1 cellular context compared by ENCODE assay signal in the genomic region with DNA sequence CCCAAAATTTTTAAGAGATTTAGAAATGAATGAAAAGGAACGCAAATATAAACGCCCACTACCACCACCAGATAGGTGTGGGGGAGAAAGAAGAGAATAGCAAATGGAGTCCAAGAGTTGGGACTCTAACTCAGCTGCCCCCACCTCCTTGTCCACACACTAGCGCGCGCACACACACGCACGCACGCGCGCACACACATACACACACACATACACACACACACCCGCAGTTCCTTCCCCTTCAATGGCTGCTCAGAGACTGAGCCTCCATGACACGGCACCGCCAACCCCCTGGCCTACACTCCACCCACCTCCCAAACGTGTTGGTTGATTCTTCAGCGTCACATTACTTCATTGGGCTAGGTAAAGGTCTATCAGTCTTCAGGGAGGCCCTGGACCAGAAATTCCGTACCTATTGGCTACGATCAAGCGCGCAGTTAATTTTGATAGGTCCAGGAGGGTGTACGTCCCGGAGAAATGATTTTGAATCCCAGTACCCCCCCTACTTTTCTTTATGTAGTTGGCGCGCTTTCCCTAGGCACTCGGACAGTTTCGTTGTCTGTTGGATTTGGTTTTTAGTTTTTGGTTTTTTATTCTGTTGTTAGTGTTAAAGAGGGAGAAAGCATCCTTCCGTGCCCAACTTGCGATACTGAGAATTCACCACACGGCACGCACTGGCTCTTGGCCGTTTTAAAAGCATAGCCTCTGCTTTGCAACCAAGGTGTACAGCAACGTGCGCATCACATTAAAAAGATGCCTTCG.
TF ChIP-seq lines count a peak whose summit lies in the region.

A gene (minus strand): TSS at position 261 of the 762 bp plus-strand sequence. CDS start 326 bp downstream, outside the sequence.

TF ChIP-seq in HepG2, 621 proteins besides CTCF, POLR2A, EP300 and RAD21 (continued from another document and continues in another):
- TF ChIP-seq, protein P1, sequence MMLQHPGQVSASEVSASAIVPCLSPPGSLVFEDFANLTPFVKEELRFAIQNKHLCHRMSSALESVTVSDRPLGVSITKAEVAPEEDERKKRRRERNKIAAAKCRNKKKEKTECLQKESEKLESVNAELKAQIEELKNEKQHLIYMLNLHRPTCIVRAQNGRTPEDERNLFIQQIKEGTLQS (CRISPR knock-in tag; IDR thresholded peaks at IDR 0.05), result no peak
- peak; percentile 40; the same call in 1 of the 2 replicates for TF ChIP-seq SOX13 (IDR thresholded peaks at IDR 0.05)
- TF ChIP-seq SOX13 (CRISPR knock-in tag; conservative IDR thresholded peaks at IDR 0.05 in 1 of 2, IDR thresholded peaks at IDR 0.05 in 1 of 2), result peak in 1 of 2 experiments; percentile 36; a peak in 1 of 4 replicates
- TF ChIP-seq ELF4 (CRISPR knock-in tag; IDR thresholded peaks at IDR 0.05; ENCODE audit: borderline replicate concordance), result no peak
- no peak for TF ChIP-seq SP140L (CRISPR knock-in tag; IDR thresholded peaks at IDR 0.05; ENCODE audit: borderline replicate concordance)
- TF ChIP-seq ZNF569 (CRISPR knock-in tag; IDR thresholded peaks at IDR 0.05; ENCODE audit: borderline replicate concordance), result no peak
- TF ChIP-seq, protein P2, sequence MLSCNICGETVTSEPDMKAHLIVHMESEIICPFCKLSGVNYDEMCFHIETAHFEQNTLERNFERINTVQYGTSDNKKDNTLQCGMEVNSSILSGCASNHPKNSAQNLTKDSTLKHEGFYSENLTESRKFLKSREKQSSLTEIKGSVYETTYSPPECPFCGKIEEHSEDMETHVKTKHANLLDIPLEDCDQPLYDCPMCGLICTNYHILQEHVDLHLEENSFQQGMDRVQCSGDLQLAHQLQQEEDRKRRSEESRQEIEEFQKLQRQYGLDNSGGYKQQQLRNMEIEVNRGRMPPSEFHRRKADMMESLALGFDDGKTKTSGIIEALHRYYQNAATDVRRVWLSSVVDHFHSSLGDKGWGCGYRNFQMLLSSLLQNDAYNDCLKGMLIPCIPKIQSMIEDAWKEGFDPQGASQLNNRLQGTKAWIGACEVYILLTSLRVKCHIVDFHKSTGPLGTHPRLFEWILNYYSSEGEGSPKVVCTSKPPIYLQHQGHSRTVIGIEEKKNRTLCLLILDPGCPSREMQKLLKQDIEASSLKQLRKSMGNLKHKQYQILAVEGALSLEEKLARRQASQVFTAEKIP (CRISPR knock-in tag; IDR thresholded peaks at IDR 0.05; ENCODE audit: borderline replicate concordance), result no peak
- no peak for TF ChIP-seq AKAP8 (CRISPR knock-in tag; IDR thresholded peaks at IDR 0.05)
- no peak for TF ChIP-seq HMG20B (CRISPR knock-in tag; conservative IDR thresholded peaks at IDR 0.05)
- no peak for TF ChIP-seq PHF5A (CRISPR knock-in tag; IDR thresholded peaks at IDR 0.05; ENCODE audit: low read depth, unreplicated experiment)
- 0 out of 2 replicates have a peak, but pooled peaks have one; percentile 32 for TF ChIP-seq MAZ (IDR thresholded peaks at IDR 0.05; ENCODE audit: borderline replicate concordance, low read depth, low read length)
- peak; percentile 81; the same call in 1 of the 2 replicates for TF ChIP-seq MAZ (CRISPR knock-in tag; IDR thresholded peaks at IDR 0.05; ENCODE audit: low read depth)
- TF ChIP-seq NR2F1 (CRISPR knock-in tag; IDR thresholded peaks at IDR 0.05), result no peak
- 0 out of 2 replicates have a peak, but pooled peaks have one; percentile 21 for TF ChIP-seq MTA1 (CRISPR knock-in tag; IDR thresholded peaks at IDR 0.05; ENCODE audit: borderline replicate concordance)
- 0 out of 2 replicates have a peak, but pooled peaks have one; percentile 33 for TF ChIP-seq ZNF766 (CRISPR knock-in tag; IDR thresholded peaks at IDR 0.05; ENCODE audit: borderline replicate concordance)
- TF ChIP-seq, protein P3, sequence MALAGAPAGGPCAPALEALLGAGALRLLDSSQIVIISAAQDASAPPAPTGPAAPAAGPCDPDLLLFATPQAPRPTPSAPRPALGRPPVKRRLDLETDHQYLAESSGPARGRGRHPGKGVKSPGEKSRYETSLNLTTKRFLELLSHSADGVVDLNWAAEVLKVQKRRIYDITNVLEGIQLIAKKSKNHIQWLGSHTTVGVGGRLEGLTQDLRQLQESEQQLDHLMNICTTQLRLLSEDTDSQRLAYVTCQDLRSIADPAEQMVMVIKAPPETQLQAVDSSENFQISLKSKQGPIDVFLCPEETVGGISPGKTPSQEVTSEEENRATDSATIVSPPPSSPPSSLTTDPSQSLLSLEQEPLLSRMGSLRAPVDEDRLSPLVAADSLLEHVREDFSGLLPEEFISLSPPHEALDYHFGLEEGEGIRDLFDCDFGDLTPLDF (CRISPR knock-in tag; IDR thresholded peaks at IDR 0.05), result peak; percentile 97
- TF ChIP-seq TMF1 (CRISPR knock-in tag; IDR thresholded peaks at IDR 0.05; ENCODE audit: low read depth), result peak; percentile 30; the same call in 1 of the 2 replicates
- TF ChIP-seq, protein P4, sequence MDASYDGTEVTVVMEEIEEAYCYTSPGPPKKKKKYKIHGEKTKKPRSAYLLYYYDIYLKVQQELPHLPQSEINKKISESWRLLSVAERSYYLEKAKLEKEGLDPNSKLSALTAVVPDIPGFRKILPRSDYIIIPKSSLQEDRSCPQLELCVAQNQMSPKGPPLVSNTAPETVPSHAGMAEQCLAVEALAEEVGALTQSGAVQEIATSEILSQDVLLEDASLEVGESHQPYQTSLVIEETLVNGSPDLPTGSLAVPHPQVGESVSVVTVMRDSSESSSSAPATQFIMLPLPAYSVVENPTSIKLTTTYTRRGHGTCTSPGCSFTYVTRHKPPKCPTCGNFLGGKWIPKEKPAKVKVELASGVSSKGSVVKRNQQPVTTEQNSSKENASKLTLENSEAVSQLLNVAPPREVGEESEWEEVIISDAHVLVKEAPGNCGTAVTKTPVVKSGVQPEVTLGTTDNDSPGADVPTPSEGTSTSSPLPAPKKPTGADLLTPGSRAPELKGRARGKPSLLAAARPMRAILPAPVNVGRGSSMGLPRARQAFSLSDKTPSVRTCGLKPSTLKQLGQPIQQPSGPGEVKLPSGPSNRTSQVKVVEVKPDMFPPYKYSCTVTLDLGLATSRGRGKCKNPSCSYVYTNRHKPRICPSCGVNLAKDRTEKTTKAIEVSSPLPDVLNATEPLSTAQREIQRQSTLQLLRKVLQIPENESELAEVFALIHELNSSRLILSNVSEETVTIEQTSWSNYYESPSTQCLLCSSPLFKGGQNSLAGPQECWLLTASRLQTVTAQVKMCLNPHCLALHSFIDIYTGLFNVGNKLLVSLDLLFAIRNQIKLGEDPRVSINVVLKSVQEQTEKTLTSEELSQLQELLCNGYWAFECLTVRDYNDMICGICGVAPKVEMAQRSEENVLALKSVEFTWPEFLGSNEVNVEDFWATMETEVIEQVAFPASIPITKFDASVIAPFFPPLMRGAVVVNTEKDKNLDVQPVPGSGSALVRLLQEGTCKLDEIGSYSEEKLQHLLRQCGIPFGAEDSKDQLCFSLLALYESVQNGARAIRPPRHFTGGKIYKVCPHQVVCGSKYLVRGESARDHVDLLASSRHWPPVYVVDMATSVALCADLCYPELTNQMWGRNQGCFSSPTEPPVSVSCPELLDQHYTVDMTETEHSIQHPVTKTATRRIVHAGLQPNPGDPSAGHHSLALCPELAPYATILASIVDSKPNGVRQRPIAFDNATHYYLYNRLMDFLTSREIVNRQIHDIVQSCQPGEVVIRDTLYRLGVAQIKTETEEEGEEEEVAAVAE (CRISPR knock-in tag; IDR thresholded peaks at IDR 0.05; ENCODE audit: borderline replicate concordance), result peak; percentile 64; the same call in 1 of the 2 replicates
- no peak for TF ChIP-seq ZNF652 (CRISPR knock-in tag; IDR thresholded peaks at IDR 0.05; ENCODE audit: borderline replicate concordance, low read depth)
- TF ChIP-seq CBX5 (CRISPR knock-in tag; IDR thresholded peaks at IDR 0.05; ENCODE audit: borderline replicate concordance), result peak; percentile 54; the same call in 1 of the 2 replicates
- TF ChIP-seq KLF16 (CRISPR knock-in tag; IDR thresholded peaks at IDR 0.05), result peak in 1 of 2 experiments; percentile 86; a peak in 2 of 4 replicates
- TF ChIP-seq ZNF10 (CRISPR knock-in tag; IDR thresholded peaks at IDR 0.05; ENCODE audit: borderline replicate concordance, low read depth), result no peak
- TF ChIP-seq AGO1 (IDR thresholded peaks at IDR 0.05; ENCODE audit: low read depth, low read length, poor library complexity, severe bottlenecking), result no peak
- 0 out of 2 replicates have a peak, but pooled peaks have one; percentile 59 for TF ChIP-seq ZNF563 (CRISPR knock-in tag; IDR thresholded peaks at IDR 0.05)
- TF ChIP-seq ZBTB1 (CRISPR knock-in tag; IDR thresholded peaks at IDR 0.05; ENCODE audit: borderline replicate concordance), result no peak
- TF ChIP-seq ZMAT3 (CRISPR knock-in tag; conservative IDR thresholded peaks at IDR 0.05), result 0 out of 2 replicates have a peak, but pooled peaks have one; percentile 65
- TF ChIP-seq ARHGAP35 (CRISPR knock-in tag; IDR thresholded peaks at IDR 0.05; ENCODE audit: borderline replicate concordance), result no peak
- TF ChIP-seq ZKSCAN5 (CRISPR knock-in tag; IDR thresholded peaks at IDR 0.05), result no peak
- TF ChIP-seq, protein P5, sequence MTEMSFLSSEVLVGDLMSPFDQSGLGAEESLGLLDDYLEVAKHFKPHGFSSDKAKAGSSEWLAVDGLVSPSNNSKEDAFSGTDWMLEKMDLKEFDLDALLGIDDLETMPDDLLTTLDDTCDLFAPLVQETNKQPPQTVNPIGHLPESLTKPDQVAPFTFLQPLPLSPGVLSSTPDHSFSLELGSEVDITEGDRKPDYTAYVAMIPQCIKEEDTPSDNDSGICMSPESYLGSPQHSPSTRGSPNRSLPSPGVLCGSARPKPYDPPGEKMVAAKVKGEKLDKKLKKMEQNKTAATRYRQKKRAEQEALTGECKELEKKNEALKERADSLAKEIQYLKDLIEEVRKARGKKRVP (CRISPR knock-in tag; IDR thresholded peaks at IDR 0.05), result peak in 1 of 2 experiments; percentile 79; a peak in 2 of 4 replicates
- TF ChIP-seq TBP (CRISPR knock-in tag; IDR thresholded peaks at IDR 0.05), result no peak
- TF ChIP-seq PCBP1 (IDR thresholded peaks at IDR 0.05; ENCODE audit: borderline replicate concordance, low read depth, low read length), result no peak
- TF ChIP-seq HMG20A (CRISPR knock-in tag; IDR thresholded peaks at IDR 0.05; ENCODE audit: borderline replicate concordance), result peak; percentile 36; the same call in 1 of the 2 replicates
- no peak for TF ChIP-seq RFX1 (IDR thresholded peaks at IDR 0.05)
- TF ChIP-seq ZNF44 (CRISPR knock-in tag; IDR thresholded peaks at IDR 0.05), result no peak
- TF ChIP-seq, protein P6, sequence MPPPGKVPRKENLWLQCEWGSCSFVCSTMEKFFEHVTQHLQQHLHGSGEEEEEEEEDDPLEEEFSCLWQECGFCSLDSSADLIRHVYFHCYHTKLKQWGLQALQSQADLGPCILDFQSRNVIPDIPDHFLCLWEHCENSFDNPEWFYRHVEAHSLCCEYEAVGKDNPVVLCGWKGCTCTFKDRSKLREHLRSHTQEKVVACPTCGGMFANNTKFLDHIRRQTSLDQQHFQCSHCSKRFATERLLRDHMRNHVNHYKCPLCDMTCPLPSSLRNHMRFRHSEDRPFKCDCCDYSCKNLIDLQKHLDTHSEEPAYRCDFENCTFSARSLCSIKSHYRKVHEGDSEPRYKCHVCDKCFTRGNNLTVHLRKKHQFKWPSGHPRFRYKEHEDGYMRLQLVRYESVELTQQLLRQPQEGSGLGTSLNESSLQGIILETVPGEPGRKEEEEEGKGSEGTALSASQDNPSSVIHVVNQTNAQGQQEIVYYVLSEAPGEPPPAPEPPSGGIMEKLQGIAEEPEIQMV (CRISPR knock-in tag; IDR thresholded peaks at IDR 0.05; ENCODE audit: low read depth), result peak; percentile 76
- TF ChIP-seq, protein P7, sequence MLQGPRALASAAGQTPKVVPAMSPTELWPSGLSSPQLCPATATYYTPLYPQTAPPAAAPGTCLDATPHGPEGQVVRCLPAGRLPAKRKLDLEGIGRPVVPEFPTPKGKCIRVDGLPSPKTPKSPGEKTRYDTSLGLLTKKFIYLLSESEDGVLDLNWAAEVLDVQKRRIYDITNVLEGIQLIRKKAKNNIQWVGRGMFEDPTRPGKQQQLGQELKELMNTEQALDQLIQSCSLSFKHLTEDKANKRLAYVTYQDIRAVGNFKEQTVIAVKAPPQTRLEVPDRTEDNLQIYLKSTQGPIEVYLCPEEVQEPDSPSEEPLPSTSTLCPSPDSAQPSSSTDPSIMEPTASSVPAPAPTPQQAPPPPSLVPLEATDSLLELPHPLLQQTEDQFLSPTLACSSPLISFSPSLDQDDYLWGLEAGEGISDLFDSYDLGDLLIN (CRISPR knock-in tag; IDR thresholded peaks at IDR 0.05; ENCODE audit: borderline replicate concordance), result no peak
- TF ChIP-seq, protein P8, sequence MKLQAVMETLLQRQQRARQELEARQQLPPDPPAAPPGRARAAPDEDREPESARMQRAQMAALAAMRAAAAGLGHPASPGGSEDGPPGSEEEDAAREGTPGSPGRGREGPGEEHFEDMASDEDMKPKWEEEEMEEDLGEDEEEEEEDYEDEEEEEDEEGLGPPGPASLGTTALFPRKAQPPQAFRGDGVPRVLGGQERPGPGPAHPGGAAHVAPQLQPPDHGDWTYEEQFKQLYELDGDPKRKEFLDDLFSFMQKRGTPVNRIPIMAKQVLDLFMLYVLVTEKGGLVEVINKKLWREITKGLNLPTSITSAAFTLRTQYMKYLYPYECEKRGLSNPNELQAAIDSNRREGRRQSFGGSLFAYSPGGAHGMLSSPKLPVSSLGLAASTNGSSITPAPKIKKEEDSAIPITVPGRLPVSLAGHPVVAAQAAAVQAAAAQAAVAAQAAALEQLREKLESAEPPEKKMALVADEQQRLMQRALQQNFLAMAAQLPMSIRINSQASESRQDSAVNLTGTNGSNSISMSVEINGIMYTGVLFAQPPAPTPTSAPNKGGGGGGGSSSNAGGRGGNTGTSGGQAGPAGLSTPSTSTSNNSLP (IDR thresholded peaks at IDR 0.05; ENCODE audit: low read depth, low read length), result peak; percentile 60
- no peak for TF ChIP-seq ZNF496 (CRISPR knock-in tag; IDR thresholded peaks at IDR 0.05; ENCODE audit: insufficient replicate concordance)
- no peak for TF ChIP-seq ZNF7 (CRISPR knock-in tag; IDR thresholded peaks at IDR 0.05)
- TF ChIP-seq KDM6A (CRISPR knock-in tag; IDR thresholded peaks at IDR 0.05; ENCODE audit: low read depth), result no peak
- no peak for TF ChIP-seq ADNP (CRISPR knock-in tag; IDR thresholded peaks at IDR 0.05)
- TF ChIP-seq, protein P9, sequence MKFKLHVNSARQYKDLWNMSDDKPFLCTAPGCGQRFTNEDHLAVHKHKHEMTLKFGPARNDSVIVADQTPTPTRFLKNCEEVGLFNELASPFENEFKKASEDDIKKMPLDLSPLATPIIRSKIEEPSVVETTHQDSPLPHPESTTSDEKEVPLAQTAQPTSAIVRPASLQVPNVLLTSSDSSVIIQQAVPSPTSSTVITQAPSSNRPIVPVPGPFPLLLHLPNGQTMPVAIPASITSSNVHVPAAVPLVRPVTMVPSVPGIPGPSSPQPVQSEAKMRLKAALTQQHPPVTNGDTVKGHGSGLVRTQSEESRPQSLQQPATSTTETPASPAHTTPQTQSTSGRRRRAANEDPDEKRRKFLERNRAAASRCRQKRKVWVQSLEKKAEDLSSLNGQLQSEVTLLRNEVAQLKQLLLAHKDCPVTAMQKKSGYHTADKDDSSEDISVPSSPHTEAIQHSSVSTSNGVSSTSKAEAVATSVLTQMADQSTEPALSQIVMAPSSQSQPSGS (CRISPR knock-in tag; IDR thresholded peaks at IDR 0.05), result peak; percentile 48; the same call in 1 of the 2 replicates
- TF ChIP-seq, protein P10, sequence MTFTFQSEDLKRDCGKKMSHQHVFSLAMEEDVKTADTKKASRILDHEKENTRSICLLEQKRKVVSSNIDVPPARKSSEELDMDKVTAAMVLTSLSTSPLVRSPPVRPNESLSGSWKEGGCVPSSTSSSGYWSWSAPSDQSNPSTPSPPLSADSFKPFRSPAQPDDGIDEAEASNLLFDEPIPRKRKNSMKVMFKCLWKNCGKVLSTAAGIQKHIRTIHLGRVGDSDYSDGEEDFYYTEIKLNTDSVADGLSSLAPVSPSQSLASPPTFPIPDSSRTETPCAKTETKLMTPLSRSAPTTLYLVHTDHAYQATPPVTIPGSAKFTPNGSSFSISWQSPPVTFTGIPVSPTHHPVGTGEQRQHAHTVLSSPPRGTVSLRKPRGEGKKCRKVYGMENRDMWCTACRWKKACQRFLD (CRISPR knock-in tag; IDR thresholded peaks at IDR 0.05; ENCODE audit: borderline replicate concordance), result no peak
- no peak for TF ChIP-seq SRSF9 (IDR thresholded peaks at IDR 0.05; ENCODE audit: borderline replicate concordance, insufficient read depth, low read depth, low read length, poor library complexity, severe bottlenecking)
